ENCODE assay signal across 8 cellular contexts in genomic region chr10:131839880-131840787, GRCh38.
DNase-seq lines count a peak whose midpoint lies in the region; ATAC-seq, FAIRE-seq and TF ChIP-seq lines count a peak whose summit lies in the region.
"Not testable (repeated sequence)": the region's sequence is repeated elsewhere in the genome, so short reads cannot be mapped to it uniquely, and the experiment has no call there.

No MANE protein-coding gene starts in this region.

- not testable (repeated sequence) for H3K4me2 ChIP-seq in mesendoderm (ENCODE audit: low read length)

- H3K27ac Mint-ChIP-seq in activated CD8-positive, alpha-beta T cell treated with anti-CD3 and anti-CD28 coated beads for 36 hours; glutamatergic neuron (ENCODE audit: unreplicated experiment): not testable (repeated sequence)

- not testable (repeated sequence) for H3K27me3 ChIP-seq in Peyer's patch; mesendoderm (ENCODE audit: insufficient read depth, low read length, poor library complexity); thyroid gland

- H3K79me2 ChIP-seq in mesendoderm (ENCODE audit: control insufficient read depth, insufficient read depth, low read length): not testable (repeated sequence)

- WGBS in mesendoderm (ENCODE audit: extremely low coverage, insufficient coverage, low lambda C conversion rate): no CpG with 5 or more reads among the region's 15 CpGs
- WGBS in thyroid gland, 2 donors: 73 to 83% methylated on average over 13 of the region's 15 CpGs

- H3K9ac ChIP-seq in mesendoderm (ENCODE audit: low read length): not testable (repeated sequence)

- H3K18ac ChIP-seq in mesendoderm (ENCODE audit: low read length): not testable (repeated sequence)

- not testable (repeated sequence) for H3K4ac ChIP-seq in mesendoderm (ENCODE audit: low read depth, low read length)

- H3K4me3 Mint-ChIP-seq in activated CD8-positive, alpha-beta T cell treated with anti-CD3 and anti-CD28 coated beads for 36 hours; glutamatergic neuron (ENCODE audit: unreplicated experiment): not testable (repeated sequence)

- H3K9me3 ChIP-seq in Peyer's patch, thyroid gland: not testable (repeated sequence)

- H3K27ac ChIP-seq in Peyer's patch; mesendoderm (ENCODE audit: low read depth, low read length); thyroid gland: not testable (repeated sequence)

- H2BK5ac ChIP-seq in mesendoderm (ENCODE audit: low read length): not testable (repeated sequence)

- not testable (repeated sequence) for H2BK15ac ChIP-seq in mesendoderm (replicated peaks; ENCODE audit: low read depth)

- not testable (repeated sequence) for H3K4me1 ChIP-seq in Peyer's patch; mesendoderm (ENCODE audit: control insufficient read depth, low read depth, low read length); thyroid gland

- ATAC-seq in activated CD8-positive, alpha-beta T cell treated with anti-CD3 and anti-CD28 coated beads for 36 hours: not testable (repeated sequence)

- not testable (repeated sequence) for H3K36me3 ChIP-seq in Peyer's patch; mesendoderm (ENCODE audit: control insufficient read depth, insufficient read depth, low read length); thyroid gland

- DNase-seq in D721Med (ENCODE audit: insufficient read length, low spot score): not testable (repeated sequence)
- peak; percentile 36 for DNase-seq in HK-2 (ENCODE audit: unreplicated experiment)
- DNase-seq in NCI-H2029 treated with DMSO at 0.1 percent for 48 hours (lab: John Stamatoyannopoulos, UW): peak; percentile 11
- DNase-seq in Peyer's patch: peak in 2 of 3 donors; percentile 9 to 35
- DNase-seq in activated CD8-positive, alpha-beta T cell treated with anti-CD3 and anti-CD28 coated beads for 36 hours: peak; percentile 8
- peak; percentile 39 for DNase-seq in glutamatergic neuron
- DNase-seq in mesendoderm: peak; percentile 38
- DNase-seq in thyroid gland: peak; percentile 28 to 44

- H3K36me3 Mint-ChIP-seq in activated CD8-positive, alpha-beta T cell treated with anti-CD3 and anti-CD28 coated beads for 36 hours (ENCODE audit: low read depth); glutamatergic neuron (ENCODE audit: unreplicated experiment): not testable (repeated sequence)

- not testable (repeated sequence) for H3K4me3 ChIP-seq in Peyer's patch; mesendoderm (ENCODE audit: low read length); thyroid gland (replicated peaks in 1 of 3)

- not testable (repeated sequence) for H3K23ac ChIP-seq in mesendoderm (ENCODE audit: low read length)

- H2AK5ac ChIP-seq in mesendoderm (ENCODE audit: low read length): not testable (repeated sequence)

- not testable (repeated sequence) for H3K4me1 Mint-ChIP-seq in activated CD8-positive, alpha-beta T cell treated with anti-CD3 and anti-CD28 coated beads for 36 hours (ENCODE audit: low read depth); glutamatergic neuron (ENCODE audit: low read depth, unreplicated experiment)

- intact Hi-C loops in activated CD8-positive, alpha-beta T cell treated with anti-CD3 and anti-CD28 coated beads for 36 hours (cut with micrococcal nuclease); thyroid gland (cut with DNase I): not testable (repeated sequence)

- H3K27me3 Mint-ChIP-seq in activated CD8-positive, alpha-beta T cell treated with anti-CD3 and anti-CD28 coated beads for 36 hours; glutamatergic neuron (ENCODE audit: unreplicated experiment): not testable (repeated sequence)

- H3K9me3 Mint-ChIP-seq in activated CD8-positive, alpha-beta T cell treated with anti-CD3 and anti-CD28 coated beads for 36 hours; glutamatergic neuron (ENCODE audit: unreplicated experiment): not testable (repeated sequence)

- CTCF ChIA-PET in activated CD8-positive, alpha-beta T cell treated with anti-CD3 and anti-CD28 coated beads for 36 hours (lab: Charles Lee): not testable (repeated sequence)

- POLR2A ChIA-PET in activated CD8-positive, alpha-beta T cell treated with anti-CD3 and anti-CD28 coated beads for 36 hours (lab: Charles Lee): not testable (repeated sequence)

- H3K79me1 ChIP-seq in mesendoderm (ENCODE audit: low read length): not testable (repeated sequence)

- H4K5ac ChIP-seq in mesendoderm (ENCODE audit: low read length): not testable (repeated sequence)

- H2BK120ac ChIP-seq in mesendoderm (ENCODE audit: low read depth, low read length): not testable (repeated sequence)

- FAIRE-seq in D721Med (lab: Jason Lieb, UNC): not testable (repeated sequence)

- not testable (repeated sequence) for TF ChIP-seq POLR2A in Peyer's patch (IDR thresholded peaks at IDR 0.05); thyroid gland (IDR thresholded peaks at IDR 0.05)

- not testable (repeated sequence) for H3K56ac ChIP-seq in mesendoderm (ENCODE audit: low read length)

- TF ChIP-seq CTCF in D721Med (IDR thresholded peaks at IDR 0.05; ENCODE audit: insufficient read depth, missing control alignments) (peak; percentile 60), Peyer's patch (IDR thresholded peaks at IDR 0.05) (peak in 1 of 6 experiments; percentile 11), thyroid gland (IDR thresholded peaks at IDR 0.05) (peak in 2 of 6 experiments; percentile 17 to 36)
- not testable (repeated sequence) for TF ChIP-seq CTCF in activated CD8-positive, alpha-beta T cell treated with anti-CD3 and anti-CD28 coated beads for 36 hours (IDR thresholded peaks at IDR 0.05); glutamatergic neuron (IDR thresholded peaks at IDR 0.05; ENCODE audit: partially characterized antibody, unreplicated experiment)

- H4K8ac ChIP-seq in mesendoderm (ENCODE audit: low read depth, low read length): not testable (repeated sequence)
